ENCODE assay signal across 17 cellular contexts in genomic region chr2:220181158-220181557, GRCh38.
"Had no signal": no experiment of that assay in that cellular context is flagged by ENCODE, and none has a peak within 500 bp of the region (broad histone marks: within the 10 kb centered on the region; RNA-seq: fewer than 3 reads in every experiment).

No MANE protein-coding gene starts in this region.

- H3K4me1 ChIP-seq: lower lobe of right lung, sigmoid colon, thyroid gland had no signal

- H3K27me3 Mint-ChIP-seq: activated B cell treated with CpG ODN at 0.5 μM for 24 hours; activated CD4-positive, alpha-beta memory T cell treated with anti-CD3 and anti-CD28 coated beads for 36 hours; effector memory CD8-positive, alpha-beta T cell had no signal

- H3K4me3 ChIP-seq: lower lobe of right lung, sigmoid colon, thyroid gland had no signal

- FAIRE-seq: islet of Langerhans, urothelium cell line had no signal

- H3K27me3 ChIP-seq: neutrophil, sigmoid colon, thyroid gland had no signal

- H3K9me3 Mint-ChIP-seq: activated B cell treated with CpG ODN at 0.5 μM for 24 hours; activated CD4-positive, alpha-beta memory T cell treated with anti-CD3 and anti-CD28 coated beads for 36 hours; effector memory CD8-positive, alpha-beta T cell had no signal

- H3K9me3 ChIP-seq: lower lobe of right lung, neutrophil, sigmoid colon, thyroid gland had no signal

- H3K4me3 Mint-ChIP-seq: activated B cell treated with CpG ODN at 0.5 μM for 24 hours; activated CD4-positive, alpha-beta memory T cell treated with anti-CD3 and anti-CD28 coated beads for 36 hours; activated naive CD8-positive, alpha-beta T cell; effector memory CD8-positive, alpha-beta T cell; natural killer cell had no signal

- H3K4me1 Mint-ChIP-seq: activated B cell treated with CpG ODN at 0.5 μM for 24 hours, natural killer cell had no signal

- ATAC-seq: effector memory CD8-positive, alpha-beta T cell; left cardiac atrium; lower lobe of right lung; natural killer cell had no signal

- H3K27ac ChIP-seq: lower lobe of right lung, neutrophil, sigmoid colon, thyroid gland had no signal

- H3K36me3 ChIP-seq: lower lobe of right lung, neutrophil, sigmoid colon, thyroid gland had no signal

- H3K36me3 Mint-ChIP-seq: activated CD4-positive, alpha-beta memory T cell treated with anti-CD3 and anti-CD28 coated beads for 36 hours; activated naive CD8-positive, alpha-beta T cell; natural killer cell had no signal

- DNase-seq: activated B cell treated with CpG ODN at 0.5 μM for 24 hours; activated CD4-positive, alpha-beta memory T cell treated with anti-CD3 and anti-CD28 coated beads for 36 hours; activated CD4-positive, alpha-beta T cell treated with anti-CD3 and anti-CD28 coated beads for 4 hours; caudate nucleus; effector memory CD8-positive, alpha-beta T cell; left cardiac atrium; lower lobe of right lung; natural killer cell; sigmoid colon; stimulated activated naive CD4-positive, alpha-beta T cell; T-helper 1 cell; T-helper 9 cell; thyroid gland had no signal

- H3K27ac Mint-ChIP-seq: activated B cell treated with CpG ODN at 0.5 μM for 24 hours; activated CD4-positive, alpha-beta memory T cell treated with anti-CD3 and anti-CD28 coated beads for 36 hours; activated naive CD8-positive, alpha-beta T cell; effector memory CD8-positive, alpha-beta T cell; natural killer cell had no signal
